ENCODE assay signal across 1 cellular context in the genomic region with DNA sequence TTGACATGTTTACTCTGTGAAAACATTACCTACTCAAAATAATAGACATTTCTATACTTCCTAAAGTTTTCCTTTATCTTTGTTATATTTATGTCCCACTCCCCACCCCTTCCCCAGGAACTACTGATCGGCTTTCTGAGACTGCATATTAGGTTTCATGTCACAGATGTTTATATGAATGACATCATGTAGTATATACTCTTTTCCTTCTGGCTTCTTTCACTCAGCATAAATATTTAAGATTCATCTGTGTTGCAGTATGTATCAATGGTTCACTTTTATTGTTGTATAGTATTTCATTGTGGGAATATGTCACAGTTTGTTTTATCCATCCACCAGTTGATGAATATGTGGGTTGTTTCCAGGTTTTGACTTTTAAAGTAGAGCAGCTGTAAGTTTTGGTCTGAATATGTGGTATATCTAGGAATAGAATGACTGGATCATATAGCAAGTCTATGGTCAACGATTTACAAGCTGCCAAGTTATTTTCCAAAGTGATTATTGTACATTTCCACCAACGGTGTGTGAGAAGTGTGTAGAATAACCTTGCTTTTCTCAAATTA.
A peak's percentile ranks its signal among the peaks of the same experiment; 100 is the strongest.
TF ChIP-seq lines count a peak whose summit lies in the region.

No MANE protein-coding gene starts in this region.

TF ChIP-seq in HCT116, 20 proteins besides CTCF, POLR2A, EP300 and RAD21:
- no peak for TF ChIP-seq YY1 (IDR thresholded peaks at IDR 0.05; ENCODE audit: extremely low read depth, insufficient replicate concordance, low read depth, low read length)
- TF ChIP-seq JUND (IDR thresholded peaks at IDR 0.05) = no peak
- no peak for TF ChIP-seq SIN3A (IDR thresholded peaks at IDR 0.05; ENCODE audit: low read depth)
- TF ChIP-seq, protein P1, sequence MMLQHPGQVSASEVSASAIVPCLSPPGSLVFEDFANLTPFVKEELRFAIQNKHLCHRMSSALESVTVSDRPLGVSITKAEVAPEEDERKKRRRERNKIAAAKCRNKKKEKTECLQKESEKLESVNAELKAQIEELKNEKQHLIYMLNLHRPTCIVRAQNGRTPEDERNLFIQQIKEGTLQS (IDR thresholded peaks at IDR 0.05) = 0 out of 2 replicates have a peak, but pooled peaks have one; percentile 6
- TF ChIP-seq EZH2phosphoT487 (IDR thresholded peaks at IDR 0.05; ENCODE audit: borderline replicate concordance) = no peak
- TF ChIP-seq, protein P2, sequence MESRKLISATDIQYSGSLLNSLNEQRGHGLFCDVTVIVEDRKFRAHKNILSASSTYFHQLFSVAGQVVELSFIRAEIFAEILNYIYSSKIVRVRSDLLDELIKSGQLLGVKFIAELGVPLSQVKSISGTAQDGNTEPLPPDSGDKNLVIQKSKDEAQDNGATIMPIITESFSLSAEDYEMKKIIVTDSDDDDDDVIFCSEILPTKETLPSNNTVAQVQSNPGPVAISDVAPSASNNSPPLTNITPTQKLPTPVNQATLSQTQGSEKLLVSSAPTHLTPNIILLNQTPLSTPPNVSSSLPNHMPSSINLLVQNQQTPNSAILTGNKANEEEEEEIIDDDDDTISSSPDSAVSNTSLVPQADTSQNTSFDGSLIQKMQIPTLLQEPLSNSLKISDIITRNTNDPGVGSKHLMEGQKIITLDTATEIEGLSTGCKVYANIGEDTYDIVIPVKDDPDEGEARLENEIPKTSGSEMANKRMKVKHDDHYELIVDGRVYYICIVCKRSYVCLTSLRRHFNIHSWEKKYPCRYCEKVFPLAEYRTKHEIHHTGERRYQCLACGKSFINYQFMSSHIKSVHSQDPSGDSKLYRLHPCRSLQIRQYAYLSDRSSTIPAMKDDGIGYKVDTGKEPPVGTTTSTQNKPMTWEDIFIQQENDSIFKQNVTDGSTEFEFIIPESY (IDR thresholded peaks at IDR 0.05; ENCODE audit: extremely low read depth, insufficient replicate concordance, low read length) = no peak
- no peak for TF ChIP-seq ELF1 (IDR thresholded peaks at IDR 0.05; ENCODE audit: borderline replicate concordance, low read depth)
